8 cellular contexts compared by ENCODE assay signal in genomic region chr19:18173572-18174294, GRCh38. TPM values are rescaled to one million over a fixed set of nuclear protein-coding genes. Genes with fewer than 3 reads are reported as not detected.
DNase-seq lines count a peak whose midpoint lies in the region; ATAC-seq and TF ChIP-seq lines count a peak whose summit lies in the region.

Gene IFI30, plus strand, starts transcription at chr19:18173813. Its CDS starts 29 bp downstream, at chr19:18173842.

- H3K4me1 Mint-ChIP-seq in activated T-cell treated with anti-CD3 and anti-CD28 coated beads, Interleukin-2, amount 50 U/mL, for 4 hours (ENCODE audit: low read depth) = peaks cover 14% of the 10 kb centered on the region
- H3K4me1 Mint-ChIP-seq in neural progenitor cell = peaks cover 5% of the 10 kb centered on the region

- no peak within 1 kb of the TSS for H3K9ac ChIP-seq in neural progenitor cell

- peak within 1 kb of the TSS; percentile 77 for H2AFZ ChIP-seq in neural progenitor cell (replicated peaks)

- H3K27me3 Mint-ChIP-seq in activated T-cell treated with anti-CD3 and anti-CD28 coated beads, Interleukin-2, amount 50 U/mL, for 4 hours (ENCODE audit: low read depth) = no peaks in the 10 kb centered on the region
- peaks cover 27% of the 10 kb centered on the region for H3K27me3 Mint-ChIP-seq in neural progenitor cell (ENCODE audit: insufficient read depth, low read depth)

- no peak within 1 kb of the TSS for H3K27ac Mint-ChIP-seq in neural progenitor cell

- no peaks in the 10 kb centered on the region for H3K4me1 ChIP-seq in neural progenitor cell
- H3K4me1 ChIP-seq in vagina = peaks cover 16% of the 10 kb centered on the region

- peaks cover 5% of the 10 kb centered on the region for H3K36me3 Mint-ChIP-seq in activated T-cell treated with anti-CD3 and anti-CD28 coated beads, Interleukin-2, amount 50 U/mL, for 4 hours (ENCODE audit: insufficient read depth)
- no peaks in the 10 kb centered on the region for H3K36me3 Mint-ChIP-seq in neural progenitor cell

- peak within 1 kb of the TSS; percentile 85 for H3K4me3 Mint-ChIP-seq in activated T-cell treated with anti-CD3 and anti-CD28 coated beads, Interleukin-2, amount 50 U/mL, for 4 hours
- peak within 1 kb of the TSS; percentile 77 for H3K4me3 Mint-ChIP-seq in neural progenitor cell

- no peaks in the 10 kb centered on the region for H3K36me3 ChIP-seq in neural progenitor cell
- H3K36me3 ChIP-seq in vagina = peaks cover 0 to 8% of the 10 kb centered on the region in 2 donors

- intact Hi-C loops in vagina (cut with DNase I) = no loop called here

- DNase-seq in AG20443 (ENCODE audit: low spot score) (peak; percentile 89), NOMO-1 treated with DMSO at 0.1 percent for 48 hours (lab: John Stamatoyannopoulos, UW; ENCODE audit: unreplicated experiment) (peak; percentile 66), fibroblast of villous mesenchyme (ENCODE audit: low read depth) (no peak), neural progenitor cell (ENCODE audit: low spot score) (peak; percentile 76), vagina (ENCODE audit: extremely low spot score in 2 of 2) (peak in 1 of 2 donors; percentile 93)
- DNase-seq in activated T-cell treated with anti-CD3 and anti-CD28 coated beads, Interleukin-2, amount 50 U/mL, for 4 hours = peak; percentile 51

- H3F3A ChIP-seq in neural progenitor cell (ENCODE audit: low read depth) = peaks cover 17% of the 10 kb centered on the region

- H3K27me3 ChIP-seq in neural progenitor cell (peaks cover 30% of the 10 kb centered on the region), vagina (no peaks in the 10 kb centered on the region)

- H3K9me3 ChIP-seq in neural progenitor cell (ENCODE audit: low read depth) = no peaks in the 10 kb centered on the region
- H3K9me3 ChIP-seq in vagina = no peaks in the 10 kb centered on the region

- TF ChIP-seq CTCF in fibroblast of villous mesenchyme (IDR thresholded peaks at IDR 0.05; ENCODE audit: insufficient read depth, low read depth, low read length) = no peak
- TF ChIP-seq CTCF in neural progenitor cell (IDR thresholded peaks at IDR 0.05) = no peak
- TF ChIP-seq CTCF in vagina (IDR thresholded peaks at IDR 0.05) = no peak

- H3K79me2 ChIP-seq in neural progenitor cell (ENCODE audit: low read depth) = no peaks in the 10 kb centered on the region

- ATAC-seq in GM18867 (IDR thresholded peaks at IDR 0.05; ENCODE audit: unreplicated experiment) (peak; percentile 44), HG03108 (IDR thresholded peaks at IDR 0.05; ENCODE audit: unreplicated experiment) (peak; percentile 47)
- peak; percentile 84 to 88 for ATAC-seq in activated T-cell treated with anti-CD3 and anti-CD28 coated beads, Interleukin-2, amount 50 U/mL, for 4 hours

- H3K27ac ChIP-seq in neural progenitor cell (no peak within 1 kb of the TSS), vagina (peak within 1 kb of the TSS; percentile 42)

- H3K4me3 ChIP-seq in fibroblast of villous mesenchyme (ENCODE audit: low read depth, low read length) (peak within 1 kb of the TSS; percentile 76), neural progenitor cell (peak within 1 kb of the TSS; percentile 48), vagina (peak within 1 kb of the TSS; percentile 64 to 76)

- H4K20me1 ChIP-seq in neural progenitor cell (ENCODE audit: low read depth) = no peaks in the 10 kb centered on the region

- no peak for TF ChIP-seq POLR2A in vagina (IDR thresholded peaks at IDR 0.05)

- H3K4me2 ChIP-seq in neural progenitor cell = peak within 1 kb of the TSS; percentile 95

- H3K9me3 Mint-ChIP-seq in activated T-cell treated with anti-CD3 and anti-CD28 coated beads, Interleukin-2, amount 50 U/mL, for 4 hours = no peaks in the 10 kb centered on the region
- peaks cover 2% of the 10 kb centered on the region for H3K9me3 Mint-ChIP-seq in neural progenitor cell

RNA-seq across cellular contexts. Expression of gene IFI30, which starts in this region (rescaled TPM):
- total RNA-seq in activated T-cell treated with anti-CD3 and anti-CD28 coated beads, Interleukin-2, amount 50 U/mL, for 4 hours = 10 to 100 TPM; 13.6 to 36.7 (median 13.8) TPM
- total RNA-seq in fibroblast of villous mesenchyme (24.2 and 29.0 TPM in 2 replicates), neural progenitor cell (ENCODE audit: low replicate concordance) (0.62 TPM in 1 of 2 replicates, not detected in the other), vagina (43.7 TPM)

Comparison
In these comparisons a context has a peak if more than half of its experiments do, and no peak if none do; other contexts are left out.
1. Peak in DNase-seq, H3K4me3 ChIP-seq and H3K4me2 ChIP-seq in neural progenitor cell; RNA of the gene not detected or under 1 TPM.